19 cellular contexts compared by ENCODE assay signal in genomic region chr6:21332077-21332476, GRCh38.
"Had no signal": no experiment of that assay in that cellular context is flagged by ENCODE, and none has a peak within 500 bp of the region (broad histone marks: within the 10 kb centered on the region; RNA-seq: fewer than 3 reads in every experiment).

No MANE protein-coding gene starts in this region.

- H3K4me3 ChIP-seq: right lobe of liver, upper lobe of left lung had no signal

- H3K27me3 ChIP-seq: esophagus muscularis mucosa, right lobe of liver, testis, upper lobe of left lung had no signal

- H3K9me3 ChIP-seq: esophagus muscularis mucosa, right lobe of liver, testis, upper lobe of left lung had no signal

- H3K27ac ChIP-seq: esophagus muscularis mucosa, right lobe of liver, upper lobe of left lung had no signal

- DNase-seq: activated CD4-positive, alpha-beta memory T cell treated with anti-CD3 and anti-CD28 coated beads for 36 hours; activated CD8-positive, alpha-beta memory T cell treated with anti-CD3 and anti-CD28 coated beads, Interleukin-2, amount 10 ng/mL, durations not matched to agents 7 days and 5 days; activated naive CD4-positive, alpha-beta T cell treated with anti-CD3 and anti-CD28 coated beads for 36 hours; activated naive CD8-positive, alpha-beta T cell treated with anti-CD3 and anti-CD28 coated beads, Interleukin-2, amount 50 U/mL, for 24 hours; activated T-cell treated with anti-CD3 and anti-CD28 coated beads, Interleukin-2, amount 50 U/mL, for 1 hour; hippocampal formation; kidney glomerular epithelial cell; left ventricle myocardium superior; mesenchymal stem cell; occipital lobe; right lobe of liver; stimulated activated naive CD8-positive, alpha-beta T cell treated with anti-CD3 and anti-CD28 coated beads, Interleukin-15, amount 100 ng/mL, for 72 hours; T-helper 1 cell; T1000; testis; upper lobe of left lung had no signal

- H3K36me3 ChIP-seq: esophagus muscularis mucosa, right lobe of liver, upper lobe of left lung had no signal

- FAIRE-seq: astrocyte, colon had no signal

- ATAC-seq: activated CD8-positive, alpha-beta memory T cell treated with anti-CD3 and anti-CD28 coated beads, Interleukin-2, amount 10 ng/mL, durations not matched to agents 7 days and 5 days; activated naive CD8-positive, alpha-beta T cell treated with anti-CD3 and anti-CD28 coated beads, Interleukin-2, amount 50 U/mL, for 24 hours; stimulated activated naive CD8-positive, alpha-beta T cell treated with anti-CD3 and anti-CD28 coated beads, Interleukin-15, amount 100 ng/mL, for 72 hours had no signal

- H3K4me1 ChIP-seq: right lobe of liver, upper lobe of left lung had no signal
